Comparison of ENCODE assay signal across 11 cellular contexts in genomic region chr13:75327132-75327505, GRCh38.
DNase-seq lines count a peak whose midpoint lies in the region; ATAC-seq, FAIRE-seq and TF ChIP-seq lines count a peak whose summit lies in the region.
"Had no signal": no experiment of that assay in that cellular context is flagged by ENCODE, and none has a peak within 500 bp of the region (broad histone marks: within the 10 kb centered on the region; RNA-seq: fewer than 3 reads in every experiment).

No MANE protein-coding gene starts in this region.

- H3K23ac ChIP-seq in trophoblast cell (ENCODE audit: low read length) = no peak overlapping the region

- no peak overlapping the region for H3K4ac ChIP-seq in trophoblast cell (ENCODE audit: low read depth, low read length)

- no peak overlapping the region for H4K91ac ChIP-seq in trophoblast cell (ENCODE audit: low read depth, low read length)

- H3K36me3 ChIP-seq in ACC112 (ENCODE audit: insufficient read depth, low read length) (no peaks in the 10 kb centered on the region; the same call in 1 of the 2 replicates), RWPE2 (ENCODE audit: low read depth) (no peaks in the 10 kb centered on the region), hepatocyte (replicated peaks; ENCODE audit: insufficient read depth, low read depth) (no peaks in the 10 kb centered on the region), trophoblast cell (ENCODE audit: control insufficient read depth in 1 of 2, insufficient read depth in 2 of 2, low read length in 2 of 2) (no peaks in the 10 kb centered on the region)

- no peak overlapping the region for H2BK120ac ChIP-seq in trophoblast cell (ENCODE audit: insufficient read depth, low read length, poor library complexity)

- H4K20me1 ChIP-seq in hepatocyte (ENCODE audit: insufficient read depth, poor library complexity, severe bottlenecking) = no peaks in the 10 kb centered on the region

- 78% methylated on average over 3 of the region's 3 CpGs for WGBS in hepatocyte (ENCODE audit: low lambda C conversion rate, missing lambda C conversion rate)
- WGBS in trophoblast cell (ENCODE audit: extremely low coverage, insufficient coverage, insufficient read length) = no CpG with 5 or more reads among the region's 3 CpGs

- no peak for FAIRE-seq in GM12891 (lab: Jason Lieb, UNC)

- H2AFZ ChIP-seq in ACC112 (ENCODE audit: low read length, unreplicated experiment) (peak overlapping the region; percentile 36), hepatocyte (no peak overlapping the region), trophoblast cell (ENCODE audit: insufficient read depth, low read length, poor library complexity) (no peak overlapping the region)
- H2AFZ ChIP-seq: PC-9 had no signal

- H3K9me3 ChIP-seq in RWPE2 (ENCODE audit: severe bottlenecking) (no peaks in the 10 kb centered on the region), hepatocyte (ENCODE audit: low read depth) (no peaks in the 10 kb centered on the region), trophoblast cell (ENCODE audit: insufficient read depth, low read depth, low read length) (peaks cover 2% of the 10 kb centered on the region)
- H3K9me3 ChIP-seq: adrenal gland had no signal

- H3K27ac ChIP-seq in ACC112 (ENCODE audit: low read depth, low read length) (peak overlapping the region; percentile 32; the same call in 1 of the 2 replicates), RWPE2 (ENCODE audit: poor library complexity, severe bottlenecking) (peak overlapping the region; percentile 5), hepatocyte (peak overlapping the region; percentile 63), trophoblast cell (ENCODE audit: low read depth, low read length) (no peak overlapping the region)
- H3K27ac ChIP-seq: PC-9 had no signal

- no peak for DNase-seq in RWPE2 (ENCODE audit: low spot score)
- DNase-seq in hepatocyte (ENCODE audit: low spot score) = no peak
- no peak for DNase-seq in trophoblast cell
- no peak for DNase-seq in GM12891 (ENCODE audit: insufficient read length, low spot score)
- DNase-seq in foreskin melanocyte = no peak
- DNase-seq: NCI-H2081 treated with DMSO at 0.1 percent for 48 hours, PC-9 had no signal

- no peak overlapping the region for H4K8ac ChIP-seq in trophoblast cell (ENCODE audit: low read depth, low read length)

- H3K27me3 ChIP-seq in ACC112 (ENCODE audit: insufficient read depth, low read length) (no peaks in the 10 kb centered on the region), RWPE2 (ENCODE audit: insufficient read depth, poor library complexity, severe bottlenecking) (no peaks in the 10 kb centered on the region), hepatocyte (no peaks in the 10 kb centered on the region), trophoblast cell (ENCODE audit: insufficient read depth, low read length) (no peaks in the 10 kb centered on the region)
- H3K27me3 ChIP-seq: adrenal gland had no signal

- TF ChIP-seq POLR2A in GM12891 (IDR thresholded peaks at IDR 0.05; ENCODE audit: low read depth, low read length) = no peak

- H3K18ac ChIP-seq in trophoblast cell (ENCODE audit: low read length) = no peak overlapping the region

- peak; percentile 25 for ATAC-seq in GM18907 (IDR thresholded peaks at IDR 0.05; ENCODE audit: unreplicated experiment)
- ATAC-seq in RWPE2 (ENCODE audit: low read depth) = no peak
- no peak for ATAC-seq in HG02973 (IDR thresholded peaks at IDR 0.05; ENCODE audit: unreplicated experiment)

- no peaks in the 10 kb centered on the region for H3K79me1 ChIP-seq in trophoblast cell (ENCODE audit: low read length)

- H3K14ac ChIP-seq in trophoblast cell (ENCODE audit: low read length) = no peak overlapping the region

- H2BK5ac ChIP-seq in trophoblast cell (ENCODE audit: low read depth, low read length, poor library complexity) = no peak overlapping the region

- TF ChIP-seq CTCF in RWPE2 (IDR thresholded peaks at IDR 0.05; ENCODE audit: poor library complexity, severe bottlenecking) = no peak
- no peak for TF ChIP-seq CTCF in hepatocyte (IDR thresholded peaks at IDR 0.05; ENCODE audit: poor library complexity)

- H4K12ac ChIP-seq in trophoblast cell (ENCODE audit: low read depth, low read length) = no peak overlapping the region

- H2BK12ac ChIP-seq in trophoblast cell (ENCODE audit: low read length) = no peak overlapping the region

- no peaks in the 10 kb centered on the region for H3K79me2 ChIP-seq in ACC112 (ENCODE audit: control insufficient read depth, insufficient read depth, low read length, unreplicated experiment)
- H3K79me2 ChIP-seq in hepatocyte = no peaks in the 10 kb centered on the region
- no peaks in the 10 kb centered on the region for H3K79me2 ChIP-seq in trophoblast cell (ENCODE audit: control insufficient read depth, insufficient read depth, low read length, poor library complexity)

- peak overlapping the region; percentile 62 for H3K4me2 ChIP-seq in hepatocyte
- H3K4me2 ChIP-seq in trophoblast cell (ENCODE audit: low read length) = no peak overlapping the region
- H3K4me2 ChIP-seq: PC-9 had no signal

- H3K4me3 ChIP-seq in ACC112 (ENCODE audit: low read depth, low read length) = no peak overlapping the region
- no peak overlapping the region for H3K4me3 ChIP-seq in RWPE2 (ENCODE audit: severe bottlenecking)
- H3K4me3 ChIP-seq in hepatocyte = no peak overlapping the region
- no peak overlapping the region for H3K4me3 ChIP-seq in trophoblast cell (ENCODE audit: low read depth, low read length)
- H3K4me3 ChIP-seq: PC-9 had no signal

- H3K9me2 ChIP-seq in hepatocyte (replicated peaks; ENCODE audit: insufficient read depth) = no peaks in the 10 kb centered on the region

- H3K9ac ChIP-seq in trophoblast cell (ENCODE audit: low read length) = no peak overlapping the region

- peaks cover 8% of the 10 kb centered on the region for H3K4me1 ChIP-seq in ACC112 (ENCODE audit: control insufficient read depth, insufficient read depth, low read length, unreplicated experiment)
- peaks cover 8% of the 10 kb centered on the region for H3K4me1 ChIP-seq in RWPE2 (ENCODE audit: insufficient read depth, poor library complexity, severe bottlenecking)
- H3K4me1 ChIP-seq in hepatocyte (ENCODE audit: insufficient read depth) = no peaks in the 10 kb centered on the region
- peaks cover 0 to 2% of the 10 kb centered on the region in 2 experiments for H3K4me1 ChIP-seq in trophoblast cell (ENCODE audit: control insufficient read depth in 1 of 2, insufficient read depth in 2 of 2, low read length in 2 of 2)

- no peak overlapping the region for H2AK5ac ChIP-seq in trophoblast cell (ENCODE audit: low read length)

TF ChIP-seq in GM12891, 5 proteins besides CTCF, POLR2A, EP300 and RAD21:
- TF ChIP-seq PAX5 (IDR thresholded peaks at IDR 0.05; ENCODE audit: insufficient read depth, low read length, severe bottlenecking) (no peak), POLR2AphosphoS5 (IDR thresholded peaks at IDR 0.05; ENCODE audit: low read depth, low read length) (no peak), TAF1 (IDR thresholded peaks at IDR 0.05; ENCODE audit: low read depth, low read length) (no peak), POU2F2 (IDR thresholded peaks at IDR 0.05; ENCODE audit: low read depth, low read length) (no peak), SPI1 (IDR thresholded peaks at IDR 0.05; ENCODE audit: low read depth, low read length) (no peak)
TF ChIP-seq in GM12891: peak in this region for 0.
